8 cellular contexts compared by ENCODE assay signal in genomic region chr11:57530215-57530595, GRCh38. TPM values are rescaled to one million over a fixed set of nuclear protein-coding genes. Genes with fewer than 3 reads are reported as not detected.
DNase-seq lines count a peak whose midpoint lies in the region; ATAC-seq, FAIRE-seq and TF ChIP-seq lines count a peak whose summit lies in the region.

No MANE protein-coding gene starts in this region.

- intact Hi-C loops in GM12878 (cut with micrococcal nuclease; ENCODE audit: unreplicated experiment) = no loop called here
- intact Hi-C loops in lower leg skin (cut with DNase I; ENCODE audit: low total_unique reads) = no loop called here

- H2AFZ ChIP-seq in GM12878 (ENCODE audit: control insufficient read depth, low read depth, low read length) = peak overlapping the region; percentile 58

- in situ Hi-C loops in GM12878 (cut with MboI) = loop anchor here (5.0 kb wide), 1 partner anchor 183 kb away; no protein-coding TSS in a partner anchor

- no peaks in the 10 kb centered on the region for H3K9me3 Mint-ChIP-seq in type B pancreatic cell

- POLR2A ChIA-PET in BJ (lab: Charles Lee) (no interaction called here), GM12878 (lab: Charles Lee) (interaction anchor here (1.0 kb wide), 1 partner anchor 17 kb away, joined by 3 read pairs; no protein-coding TSS in a partner anchor)

- H3K27me3 Mint-ChIP-seq in type B pancreatic cell = no peaks in the 10 kb centered on the region

- H4K20me1 ChIP-seq in GM12878 (ENCODE audit: control insufficient read depth, insufficient read depth) = no peaks in the 10 kb centered on the region

- H3K27ac Mint-ChIP-seq in type B pancreatic cell = peak overlapping the region; percentile 91

- no peak for TF ChIP-seq CTCF in BJ (IDR thresholded peaks at IDR 0.05; ENCODE audit: insufficient read depth, low read depth, low read length)
- TF ChIP-seq CTCF in GM12878 (IDR thresholded peaks at IDR 0.05 in 2 of 3, conservative IDR thresholded peaks at IDR 0.05 in 1 of 3; ENCODE audit: control insufficient read depth in 2 of 3, extremely low read depth in 1 of 3, insufficient read depth in 1 of 3, low read depth in 3 of 3, low read length in 3 of 3) = no peak
- no peak for TF ChIP-seq CTCF in lower leg skin (IDR thresholded peaks at IDR 0.05)
- no peak for TF ChIP-seq CTCF in type B pancreatic cell (conservative IDR thresholded peaks at IDR 0.05)

- peaks cover 22% of the 10 kb centered on the region for H3K79me2 ChIP-seq in GM12878 (ENCODE audit: control insufficient read depth, insufficient read depth, low read length)

- H3K27me3 ChIP-seq in BJ (ENCODE audit: control insufficient read depth, insufficient read depth, low read length) (no peaks in the 10 kb centered on the region), GM12878 (replicated peaks in 1 of 2; ENCODE audit: control insufficient read depth in 2 of 2, insufficient read depth in 2 of 2, low read length in 1 of 2) (no peaks in the 10 kb centered on the region)

- RAD21 ChIA-PET in GM12878 (lab: Charles Lee; ENCODE audit: unreplicated experiment) = interaction anchor here (1.0 to 9.0 kb wide), 6 partner anchors 35 to 270 kb away, joined by 3 to 133 read pairs (median 3); no protein-coding TSS in a partner anchor

- SMC1A ChIA-PET in GM12878 (lab: Charles Lee; ENCODE audit: uncharacterized antibody, unreplicated experiment) = interaction anchor here (2.5 to 8.1 kb wide), 3 partner anchors 37 to 73 kb away, joined by 9 to 130 read pairs (median 9); partner anchors contain the start of gene UBE2L6

- TSS peak; percentile 79 for BruUV-seq in GM12878 (replicated peaks; lab: Mats Ljungman, UMichigan)

- CTCF ChIA-PET in BJ (lab: Yijun Ruan, JAX) = interaction anchor here (0.6 to 12.6 kb wide), 4 partner anchors 36 to 181 kb away, joined by 3 to 182 read pairs (median 92); no protein-coding TSS in a partner anchor
- CTCF ChIA-PET in GM12878 (lab: Yijun Ruan, JAX) = interaction anchor here (1.1 to 9.7 kb wide), 10 partner anchors 14 to 180 kb away, joined by 3 to 396 read pairs (median 56); partner anchors contain the start of genes RTN4RL2, SLC43A1, SLC43A3 and UBE2L6

- peaks cover 16% of the 10 kb centered on the region for H3K4me1 ChIP-seq in GM12878 (ENCODE audit: control insufficient read depth, insufficient read depth, low read length)

- H3K27ac ChIP-seq in GM12878 (ENCODE audit: control insufficient read depth, insufficient read depth) = peak overlapping the region; percentile 88

- FAIRE-seq in GM12878 (lab: Jason Lieb, UNC) = no peak

- peak overlapping the region; percentile 93 for H3K4me3 Mint-ChIP-seq in type B pancreatic cell

- ATAC-seq in HG03097 (IDR thresholded peaks at IDR 0.05; ENCODE audit: low FRiP score, unreplicated experiment) (peak; percentile 1), GM12878 (no peak; the same call in none of the 3 replicates), HG02623 (IDR thresholded peaks at IDR 0.05; ENCODE audit: unreplicated experiment) (no peak)

- H3K9ac ChIP-seq in GM12878 (ENCODE audit: control insufficient read depth, insufficient read depth, low read length) = peak overlapping the region; percentile 97

- no peaks in the 10 kb centered on the region for H3K36me3 Mint-ChIP-seq in type B pancreatic cell

- no peak for DNase-seq in BJ (ENCODE audit: low read depth)
- DNase-seq in GM12878 (ENCODE audit: low read depth, low spot score) = no peak
- DNase-seq in lower leg skin (ENCODE audit: low spot score in 2 of 2) = peak in 1 of 2 donors; percentile 34
- no peak for DNase-seq in type B pancreatic cell (ENCODE audit: extremely low spot score, unreplicated experiment)
- no peak for DNase-seq in NCI-H2171 (lab: John Stamatoyannopoulos, UW)
- no peak for DNase-seq in OCI-M2 (lab: John Stamatoyannopoulos, UW; ENCODE audit: unreplicated experiment)

- no peak for TF ChIP-seq RAD21 in GM12878 (IDR thresholded peaks at IDR 0.05; ENCODE audit: insufficient read depth, low read depth, low read length)

- H3K9me3 ChIP-seq in GM12878 (replicated peaks; ENCODE audit: control insufficient read depth, insufficient read depth, low read length) = no peaks in the 10 kb centered on the region

- no peak for TF ChIP-seq EP300 in GM12878 (IDR thresholded peaks at IDR 0.05; ENCODE audit: borderline replicate concordance in 1 of 2, control insufficient read depth in 1 of 2, low read depth in 2 of 2, low read length in 2 of 2)

- H3K4me3 ChIP-seq in BJ (ENCODE audit: low read depth, low read length) = peak overlapping the region; percentile 91
- H3K4me3 ChIP-seq in GM12878 = peak overlapping the region; percentile 83
- peak overlapping the region; percentile 45 for H3K4me3 ChIP-seq in lower leg skin (ENCODE audit: low read depth, poor library complexity, severe bottlenecking)

- H3K4me1 Mint-ChIP-seq in type B pancreatic cell (ENCODE audit: unreplicated experiment) = peaks cover 16% of the 10 kb centered on the region

- TF ChIP-seq POLR2A in GM12878 (IDR thresholded peaks at IDR 0.05; ENCODE audit: low read depth, low read length) = no peak
- no peak for TF ChIP-seq POLR2A in lower leg skin (IDR thresholded peaks at IDR 0.05)

- peak overlapping the region; percentile 93 for H3K4me2 ChIP-seq in GM12878 (ENCODE audit: control insufficient read depth, insufficient read depth)

- WGBS in GM12878 (ENCODE audit: insufficient coverage, insufficient replicate concordance, low lambda C conversion rate, missing lambda C conversion rate) = 3% methylated on average over 17 of the region's 17 CpGs
- WGBS in lower leg skin, 2 donors = 2% methylated on average over 17 of the region's 17 CpGs

- H3K36me3 ChIP-seq in BJ (ENCODE audit: control insufficient read depth, insufficient read depth, low read length) (peaks cover 2% of the 10 kb centered on the region; the same call in 1 of the 2 replicates), GM12878 (ENCODE audit: control insufficient read depth in 2 of 2, insufficient read depth in 2 of 2, low read length in 1 of 2) (peaks cover 0 to 10% of the 10 kb centered on the region in 2 experiments; a peak in 3 of 4 replicates)

RNA-seq across cellular contexts. Expression of gene TIMM10, which starts 0.3 kb away (rescaled TPM):
- polyA plus RNA-seq in BJ (2011; rRNA removed) (90.5 and 91.7 TPM in 2 replicates), GM12878 (2011; rRNA removed) (161 and 208 TPM in 2 replicates), GM12878 (2014; fragmentation: Illumina TruSeq; extraction: Trizol) (181 and 204 TPM in 2 replicates), GM12878 (2014; fragmentation: Nextera tagmentation; extraction: Ambion mirVana) (100 to 1,000 TPM; 770 to 898 TPM), GM12878 (2014; rRNA removed) (204 and 247 TPM in 2 replicates), GM12878 (2016; fragmentation: Nextera tagmentation; extraction: Ambion mirVana) (100 to 1,000 TPM; 272 to 362 TPM)
- polyA minus RNA-seq in BJ (2011; rRNA and poly(A)+ RNA removed) = 11.3 and 24.7 TPM in 2 replicates
- 8.4 and 9.4 TPM in 2 replicates for total RNA-seq in GM12878 (2013; cell fraction: nucleolus; rRNA removed)
- total RNA-seq in GM12878 (2014; rRNA removed) (178 and 187 TPM in 2 replicates), GM12878 (2014; rRNA removed; fragmentation: Illumina TruSeq; extraction: Trizol) (139 and 148 TPM in 2 replicates), GM12878 (2021) (192 and 195 TPM in 2 replicates), lower leg skin (10 to 100 TPM; 24.3 to 53.2 (median 29.4) TPM), type B pancreatic cell (ENCODE audit: low replicate concordance) (57.9 and 64.2 TPM in 2 replicates)
- polyA plus RNA-seq in GM12878 (2011; ENCODE audit: low read depth) = 131 TPM
- 261 and 266 TPM in 2 replicates for polyA plus RNA-seq in GM12878 (2011; cell fraction: cytosol; rRNA removed)
- 98.1 and 123 TPM in 2 replicates for polyA plus RNA-seq in GM12878 (2011; cell fraction: nucleus; rRNA removed)
- polyA plus RNA-seq in GM12878 (2012) = 97.2 and 107 TPM in 2 replicates
- 66.3 and 94.2 TPM in 2 replicates for polyA minus RNA-seq in GM12878 (2011; rRNA and poly(A)+ RNA removed)
- polyA minus RNA-seq in GM12878 (2011; cell fraction: cytosol; rRNA and poly(A)+ RNA removed) = 13.0 and 17.4 TPM in 2 replicates
- polyA minus RNA-seq in GM12878 (2011; cell fraction: nucleus; rRNA and poly(A)+ RNA removed) = 16.0 and 28.5 TPM in 2 replicates

RNA-seq across cellular contexts. Expression of gene SMTNL1, which starts 7.2 kb away (rescaled TPM):
- not detected in 2 replicates for polyA plus RNA-seq in BJ (2011; rRNA removed)
- polyA minus RNA-seq in BJ (2011; rRNA and poly(A)+ RNA removed) = not detected in 2 replicates
- not detected in 2 replicates for total RNA-seq in GM12878 (2013; cell fraction: nucleolus; rRNA removed)
- total RNA-seq in GM12878 (2014; rRNA removed) = not detected in 2 replicates
- not detected in 2 replicates for total RNA-seq in GM12878 (2014; rRNA removed; fragmentation: Illumina TruSeq; extraction: Trizol)
- total RNA-seq in GM12878 (2021) = not detected in 2 replicates
- polyA plus RNA-seq in GM12878 (2011; ENCODE audit: low read depth) = 0.16 TPM
- not detected in 2 replicates for polyA plus RNA-seq in GM12878 (2011; rRNA removed)
- polyA plus RNA-seq in GM12878 (2011; cell fraction: cytosol; rRNA removed) = not detected in 2 replicates
- polyA plus RNA-seq in GM12878 (2011; cell fraction: nucleus; rRNA removed) = not detected in 2 replicates
- 0.26 and 0.29 TPM in 2 replicates for polyA plus RNA-seq in GM12878 (2012)
- polyA plus RNA-seq in GM12878 (2014; fragmentation: Illumina TruSeq; extraction: Trizol) = not detected in 2 replicates
- polyA plus RNA-seq in GM12878 (2014; fragmentation: Nextera tagmentation; extraction: Ambion mirVana) = under 1 TPM in 1 of 2 experiments, not detected in 1; 0.06 TPM
- polyA plus RNA-seq in GM12878 (2014; rRNA removed) = not detected in 2 replicates
- under 1 TPM; 0.10 to 0.17 TPM for polyA plus RNA-seq in GM12878 (2016; fragmentation: Nextera tagmentation; extraction: Ambion mirVana)
- polyA minus RNA-seq in GM12878 (2011; rRNA and poly(A)+ RNA removed) = not detected in 2 replicates
- not detected in 2 replicates for polyA minus RNA-seq in GM12878 (2011; cell fraction: cytosol; rRNA and poly(A)+ RNA removed)
- not detected in 2 replicates for polyA minus RNA-seq in GM12878 (2011; cell fraction: nucleus; rRNA and poly(A)+ RNA removed)
- total RNA-seq in lower leg skin = not detected
- total RNA-seq in type B pancreatic cell (ENCODE audit: low replicate concordance) = not detected in 2 replicates

RNA-seq across cellular contexts. Expression of gene SLC43A1, which starts 14.7 kb away (rescaled TPM):
- polyA plus RNA-seq in BJ (2011; rRNA removed) = 11.8 and 23.4 TPM in 2 replicates
- 13.3 and 17.9 TPM in 2 replicates for polyA minus RNA-seq in BJ (2011; rRNA and poly(A)+ RNA removed)
- total RNA-seq in GM12878 (2013; cell fraction: nucleolus; rRNA removed) = 47.4 and 56.0 TPM in 2 replicates
- 16.9 and 20.3 TPM in 2 replicates for total RNA-seq in GM12878 (2014; rRNA removed)
- 7.4 and 8.1 TPM in 2 replicates for total RNA-seq in GM12878 (2014; rRNA removed; fragmentation: Illumina TruSeq; extraction: Trizol)
- 16.1 and 16.4 TPM in 2 replicates for total RNA-seq in GM12878 (2021)
- polyA plus RNA-seq in GM12878 (2011; ENCODE audit: low read depth) = 8.0 TPM
- polyA plus RNA-seq in GM12878 (2011; rRNA removed) = 8.4 and 17.8 TPM in 2 replicates
- 25.6 and 28.1 TPM in 2 replicates for polyA plus RNA-seq in GM12878 (2011; cell fraction: cytosol; rRNA removed)
- 48.3 and 51.6 TPM in 2 replicates for polyA plus RNA-seq in GM12878 (2011; cell fraction: nucleus; rRNA removed)
- 9.3 and 14.0 TPM in 2 replicates for polyA plus RNA-seq in GM12878 (2012)
- 9.8 and 11.9 TPM in 2 replicates for polyA plus RNA-seq in GM12878 (2014; fragmentation: Illumina TruSeq; extraction: Trizol)
- 1 to 10 TPM; 1.0 to 2.4 TPM for polyA plus RNA-seq in GM12878 (2014; fragmentation: Nextera tagmentation; extraction: Ambion mirVana)
- polyA plus RNA-seq in GM12878 (2014; rRNA removed) = 15.6 TPM in 2 replicates
- 10 to 100 TPM; 12.0 to 13.3 TPM for polyA plus RNA-seq in GM12878 (2016; fragmentation: Nextera tagmentation; extraction: Ambion mirVana)
- polyA minus RNA-seq in GM12878 (2011; rRNA and poly(A)+ RNA removed) = 29.8 and 30.0 TPM in 2 replicates
- polyA minus RNA-seq in GM12878 (2011; cell fraction: cytosol; rRNA and poly(A)+ RNA removed) = 13.1 and 16.8 TPM in 2 replicates
- polyA minus RNA-seq in GM12878 (2011; cell fraction: nucleus; rRNA and poly(A)+ RNA removed) = 16.2 and 27.0 TPM in 2 replicates
- 10 to 100 TPM; 15.9 to 20.2 (median 18.3) TPM for total RNA-seq in lower leg skin
- 19.0 and 20.8 TPM in 2 replicates for total RNA-seq in type B pancreatic cell (ENCODE audit: low replicate concordance)

RNA-seq across cellular contexts. Expression of gene UBE2L6, which starts 37.3 kb away (rescaled TPM):
- polyA plus RNA-seq in BJ (2011; rRNA removed) = 57.3 and 67.0 TPM in 2 replicates
- polyA minus RNA-seq in BJ (2011; rRNA and poly(A)+ RNA removed) = 45.1 and 84.0 TPM in 2 replicates
- 29.9 and 31.2 TPM in 2 replicates for total RNA-seq in GM12878 (2013; cell fraction: nucleolus; rRNA removed)
- total RNA-seq in GM12878 (2014; rRNA removed) = 143 and 146 TPM in 2 replicates
- total RNA-seq in GM12878 (2014; rRNA removed; fragmentation: Illumina TruSeq; extraction: Trizol) = 114 and 115 TPM in 2 replicates
- 128 and 142 TPM in 2 replicates for total RNA-seq in GM12878 (2021)
- polyA plus RNA-seq in GM12878 (2011; ENCODE audit: low read depth) = 107 TPM
- 142 and 211 TPM in 2 replicates for polyA plus RNA-seq in GM12878 (2011; rRNA removed)
- 352 and 471 TPM in 2 replicates for polyA plus RNA-seq in GM12878 (2011; cell fraction: cytosol; rRNA removed)
- polyA plus RNA-seq in GM12878 (2011; cell fraction: nucleus; rRNA removed) = 157 and 180 TPM in 2 replicates
- 137 and 151 TPM in 2 replicates for polyA plus RNA-seq in GM12878 (2012)
- polyA plus RNA-seq in GM12878 (2014; fragmentation: Illumina TruSeq; extraction: Trizol) = 166 and 179 TPM in 2 replicates
- 100 to 1,000 TPM; 262 to 295 TPM for polyA plus RNA-seq in GM12878 (2014; fragmentation: Nextera tagmentation; extraction: Ambion mirVana)
- polyA plus RNA-seq in GM12878 (2014; rRNA removed) = 161 and 177 TPM in 2 replicates
- polyA plus RNA-seq in GM12878 (2016; fragmentation: Nextera tagmentation; extraction: Ambion mirVana) = 100 to 1,000 TPM; 156 to 170 TPM
- 300 and 364 TPM in 2 replicates for polyA minus RNA-seq in GM12878 (2011; rRNA and poly(A)+ RNA removed)
- polyA minus RNA-seq in GM12878 (2011; cell fraction: cytosol; rRNA and poly(A)+ RNA removed) = 55.1 and 68.1 TPM in 2 replicates
- polyA minus RNA-seq in GM12878 (2011; cell fraction: nucleus; rRNA and poly(A)+ RNA removed) = 35.7 and 40.4 TPM in 2 replicates
- 10 to 100 TPM; 14.5 to 31.0 (median 19.9) TPM for total RNA-seq in lower leg skin
- 29.9 and 65.1 TPM in 2 replicates for total RNA-seq in type B pancreatic cell (ENCODE audit: low replicate concordance)
